In the genomic region with DNA sequence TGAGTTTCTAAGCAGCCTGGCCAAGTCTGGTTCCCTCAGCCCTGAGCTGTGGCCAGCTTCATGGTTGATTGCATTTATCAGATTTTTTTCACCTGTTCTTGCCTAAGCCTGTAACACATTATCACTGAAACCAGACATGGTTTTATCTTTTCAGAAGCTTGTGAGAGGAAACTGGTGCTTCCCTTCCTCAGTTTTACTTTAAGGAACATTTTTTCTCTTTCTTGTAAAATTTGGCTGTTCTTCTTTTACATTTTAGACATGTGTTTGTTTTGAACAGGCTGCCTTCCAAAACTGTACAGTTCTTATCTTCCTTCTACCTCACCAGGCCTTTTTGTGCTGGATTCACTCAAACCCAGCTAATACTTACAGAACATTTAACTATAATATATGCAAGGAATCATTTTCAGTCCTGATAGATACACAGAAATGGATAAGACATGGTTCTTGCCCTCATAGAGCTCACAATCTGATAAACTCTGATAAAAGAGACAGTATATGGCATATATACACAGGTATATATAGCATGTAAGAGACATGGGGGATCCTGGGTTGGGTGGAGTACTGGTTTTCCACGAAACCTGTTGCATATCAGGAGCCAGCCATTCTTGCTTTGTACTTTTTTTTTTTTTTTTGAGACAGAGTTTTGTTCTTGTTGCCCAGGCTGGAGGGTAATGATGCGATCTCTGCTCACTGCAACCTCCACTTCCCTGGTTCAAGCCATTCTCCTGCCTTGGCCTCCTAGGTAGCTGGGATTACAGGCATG, we compare ENCODE assay signal across 9 cellular contexts. TPM values are rescaled to one million over a fixed set of nuclear protein-coding genes. Genes with fewer than 3 reads are reported as not detected.
DNase-seq lines count a peak whose midpoint lies in the region; ATAC-seq and TF ChIP-seq lines count a peak whose summit lies in the region.
"Had no signal": no experiment of that assay in that cellular context is flagged by ENCODE, and none has a peak within 500 bp of the region (broad histone marks: within the 10 kb centered on the region; RNA-seq: fewer than 3 reads in every experiment).

No MANE protein-coding gene starts in this region.

- in situ Hi-C loops in GM13977 (cut with MboI; ENCODE audit: low pct_unique_long_range_greater_than_20kb, low sequenced_read_pairs, unreplicated experiment), result no loop called here

- ATAC-seq in GM21528 (IDR thresholded peaks at IDR 0.05; ENCODE audit: low FRiP score, unreplicated experiment), result peak; percentile 80

- no peak overlapping the region for H3K4me3 Mint-ChIP-seq in immature natural killer cell

- peaks cover 0 to 15% of the 10 kb centered on the region in 2 donors for H3K4me1 Mint-ChIP-seq in immature natural killer cell

- peaks cover 0 to 3% (median 0%) of the 10 kb centered on the region in 6 donors for H3K9me3 Mint-ChIP-seq in immature natural killer cell

- H3K27me3 Mint-ChIP-seq in immature natural killer cell (ENCODE audit: low read depth in 3 of 3), result peaks cover 0 to 2% (median 1%) of the 10 kb centered on the region in 3 donors

- no peaks in the 10 kb centered on the region for H3K36me3 Mint-ChIP-seq in immature natural killer cell

- TF ChIP-seq CTCF in GM13977 (IDR thresholded peaks at IDR 0.05; ENCODE audit: extremely low read depth, insufficient read depth, missing control alignments), result no peak

- H3K27ac Mint-ChIP-seq in immature natural killer cell, result peak overlapping the region in 1 of 6 donors; percentile 68

- DNase-seq in GF-D8 (lab: John Stamatoyannopoulos, UW) (peak; percentile 98), NCI-H1092 treated with DMSO at 0.1 percent for 48 hours (lab: John Stamatoyannopoulos, UW) (peak; percentile 39), inferior parietal cortex (ENCODE audit: extremely low spot score) (peak; percentile 49), immature natural killer cell (no peak), glomerular visceral epithelial cell (ENCODE audit: extremely low spot score) (no peak), GM13977 (ENCODE audit: low spot score) (no peak)
- no peak for DNase-seq in activated CD4-positive, alpha-beta T cell treated with anti-CD3 and anti-CD28 coated beads, Interleukin-2, amount 50 U/mL, for 48 hours
- DNase-seq: mesendoderm had no signal

RNA-seq across cellular contexts. Expression of a gene that starts 44.5 kb away (rescaled TPM):
- 1 to 10 TPM in 1 of 3 donors, under 1 TPM in 2; 0.21 to 1.3 (median 0.68) TPM for polyA plus RNA-seq in immature natural killer cell

RNA-seq across cellular contexts. Expression of a gene that starts 58.4 kb away (rescaled TPM):
- 10 to 100 TPM in 1 of 3 donors, 1 to 10 TPM in 2; 3.1 to 10.2 (median 6.5) TPM for polyA plus RNA-seq in immature natural killer cell

Comparison
In these comparisons a context has a peak if more than half of its experiments do, and no peak if none do; other contexts are left out.
1. DNase-seq: peak in GF-D8 (single experiment), NCI-H1092 treated with DMSO at 0.1 percent for 48 hours (single experiment) and inferior parietal cortex (single experiment); none in immature natural killer cell (0 of 3), glomerular visceral epithelial cell (single experiment), activated CD4-positive, alpha-beta T cell treated with anti-CD3 and anti-CD28 coated beads, Interleukin-2, amount 50 U/mL, for 48 hours (0 of 2) and GM13977 (single experiment).